In genomic region chr7:98203261-98203963, GRCh38 we compare ENCODE assay signal across 11 cellular contexts. TPM values are rescaled to one million over a fixed set of nuclear protein-coding genes. Genes with fewer than 3 reads are reported as not detected.
DNase-seq lines count a peak whose midpoint lies in the region; ATAC-seq and TF ChIP-seq lines count a peak whose summit lies in the region.
"Had no signal": no experiment of that assay in that cellular context is flagged by ENCODE, and none has a peak within 500 bp of the region (broad histone marks: within the 10 kb centered on the region; RNA-seq: fewer than 3 reads in every experiment).

No MANE protein-coding gene starts in this region.

- H3K9me3 Mint-ChIP-seq in activated CD4-positive, alpha-beta T cell treated with anti-CD3 and anti-CD28 coated beads, Interleukin-2, amount 10 ng/mL, durations not matched to agents 7 days and 5 days, result peaks cover 5% of the 10 kb centered on the region

- 76 to 84% (median 81%) methylated on average over 24 to 28 of the region's 28 CpGs for WGBS in spleen, 5 donors

- H3K4me3 Mint-ChIP-seq in activated CD4-positive, alpha-beta T cell treated with anti-CD3 and anti-CD28 coated beads, Interleukin-2, amount 10 ng/mL, durations not matched to agents 7 days and 5 days, result peak overlapping the region; percentile 68

- no peaks in the 10 kb centered on the region for H3K27me3 ChIP-seq in spleen (replicated peaks in 1 of 7)
- H3K27me3 ChIP-seq: esophagus muscularis mucosa had no signal

- H3K27me3 Mint-ChIP-seq in activated CD4-positive, alpha-beta T cell treated with anti-CD3 and anti-CD28 coated beads, Interleukin-2, amount 10 ng/mL, durations not matched to agents 7 days and 5 days, result no peaks in the 10 kb centered on the region

- peaks cover 37% of the 10 kb centered on the region for H3K36me3 Mint-ChIP-seq in activated CD4-positive, alpha-beta T cell treated with anti-CD3 and anti-CD28 coated beads, Interleukin-2, amount 10 ng/mL, durations not matched to agents 7 days and 5 days (ENCODE audit: low read depth)

- peak overlapping the region; percentile 67 for H3K27ac Mint-ChIP-seq in activated CD4-positive, alpha-beta T cell treated with anti-CD3 and anti-CD28 coated beads, Interleukin-2, amount 10 ng/mL, durations not matched to agents 7 days and 5 days

- POLR2A ChIA-PET in activated CD4-positive, alpha-beta T cell treated with anti-CD3 and anti-CD28 coated beads, Interleukin-2, amount 10 ng/mL, durations not matched to agents 7 days and 5 days (lab: Charles Lee), result interaction anchor here (1.2 kb wide), 1 partner anchor 47 kb away, joined by 6 read pairs; no protein-coding TSS in a partner anchor

- DNase-seq in activated CD4-positive, alpha-beta T cell treated with anti-CD3 and anti-CD28 coated beads, Interleukin-2, amount 10 ng/mL, durations not matched to agents 7 days and 5 days, result no peak
- DNase-seq in activated CD4-positive, alpha-beta T cell treated with anti-CD3 and anti-CD28 coated beads for 48 hours, result no peak
- peak; percentile 81 for DNase-seq in spleen
- no peak for DNase-seq in activated effector memory CD4-positive, alpha-beta T cell treated with Interleukin-2 at 50 U/mL for 16 hours
- DNase-seq in NCI-H2107 treated with DMSO at 0.1 percent for 48 hours (lab: John Stamatoyannopoulos, UW; ENCODE audit: unreplicated experiment), result no peak
- DNase-seq: islet precursor cell had no signal

- TF ChIP-seq CTCF in spleen (IDR thresholded peaks at IDR 0.05 in 8 of 11, conservative IDR thresholded peaks at IDR 0.05 in 3 of 11), result no peak

- peaks cover 0 to 59% (median 33%) of the 10 kb centered on the region in 6 donors for H3K36me3 ChIP-seq in spleen

- peaks cover 50% of the 10 kb centered on the region for H3K4me1 Mint-ChIP-seq in activated CD4-positive, alpha-beta T cell treated with anti-CD3 and anti-CD28 coated beads, Interleukin-2, amount 10 ng/mL, durations not matched to agents 7 days and 5 days

- H3K4me1 ChIP-seq in spleen, result peaks cover 7 to 50% (median 43%) of the 10 kb centered on the region in 6 donors
- H3K4me1 ChIP-seq: esophagus muscularis mucosa had no signal

- no peak for TF ChIP-seq POLR2A in spleen (IDR thresholded peaks at IDR 0.05)

- peak overlapping the region in 4 of 8 donors; percentile 10 to 70 (median 58) for H3K27ac ChIP-seq in spleen
- H3K27ac ChIP-seq: esophagus muscularis mucosa had no signal

- peaks cover 0 to 4% (median 1%) of the 10 kb centered on the region in 8 donors for H3K9me3 ChIP-seq in spleen

- peak; percentile 38 for ATAC-seq in GM21515 (IDR thresholded peaks at IDR 0.05; ENCODE audit: unreplicated experiment)
- ATAC-seq in HG03460 (IDR thresholded peaks at IDR 0.05; ENCODE audit: unreplicated experiment), result peak; percentile 34
- no peak for ATAC-seq in HG03378 (IDR thresholded peaks at IDR 0.05; ENCODE audit: unreplicated experiment)

- CTCF ChIA-PET in activated CD4-positive, alpha-beta T cell treated with anti-CD3 and anti-CD28 coated beads, Interleukin-2, amount 10 ng/mL, durations not matched to agents 7 days and 5 days (lab: Charles Lee), result interaction anchor here (3.1 kb wide), 1 partner anchor 9 kb away, joined by 8 read pairs; no protein-coding TSS in a partner anchor

- H3K4me3 ChIP-seq in spleen, result peak overlapping the region in 3 of 8 donors; percentile 7 to 45 (median 7)
- H3K4me3 ChIP-seq: esophagus muscularis mucosa had no signal

- intact Hi-C loops in spleen (cut with DNase I; ENCODE audit: low total_unique reads), result no loop called here

RNA-seq across cellular contexts. Expression of gene BHLHA15, which starts 7.8 kb away (rescaled TPM):
- total RNA-seq in activated CD4-positive, alpha-beta T cell treated with anti-CD3 and anti-CD28 coated beads, Interleukin-2, amount 10 ng/mL, durations not matched to agents 7 days and 5 days, result not detected
- total RNA-seq in spleen, result 10 to 100 TPM in 3 of 7 donors, 1 to 10 TPM in 4; 3.1 to 40.7 (median 9.3) TPM
- polyA plus RNA-seq in spleen, result under 1 TPM in 2 of 3 donors, not detected in 1; 0.11 to 0.61 TPM
- total RNA-seq: A172, esophagus muscularis mucosa had no signal

RNA-seq across cellular contexts. Expression of gene TECPR1, which starts 48.6 kb away (rescaled TPM):
- 10 to 100 TPM; 82.5 to 99.2 TPM for total RNA-seq in activated CD4-positive, alpha-beta T cell treated with anti-CD3 and anti-CD28 coated beads, Interleukin-2, amount 10 ng/mL, durations not matched to agents 7 days and 5 days
- total RNA-seq in spleen, result 10 to 100 TPM; 19.0 to 86.4 (median 46.1) TPM
- 10 to 100 TPM in 2 of 3 donors, 1 to 10 TPM in 1; 8.4 to 26.1 (median 14.3) TPM for polyA plus RNA-seq in spleen
